In genomic region chr17:81103379-81103778, GRCh38 we compare ENCODE assay signal across 20 cellular contexts.
DNase-seq lines count a peak whose midpoint lies in the region; TF ChIP-seq lines count a peak whose summit lies in the region.
"Had no signal": no experiment of that assay in that cellular context is flagged by ENCODE, and none has a peak within 500 bp of the region (broad histone marks: within the 10 kb centered on the region; RNA-seq: fewer than 3 reads in every experiment).

No MANE protein-coding gene starts in this region.

- no peaks in the 10 kb centered on the region for H3K36me3 Mint-ChIP-seq in nephron progenitor cell (ENCODE audit: low read depth)
- H3K36me3 Mint-ChIP-seq in activated T-helper 2 cell treated with anti-CD3 and anti-CD28 coated beads, Interferon-gamma antibody, Interleukin-2, Interleukin-4, amounts not matched to agents 10 μg/mL and 5 μg/mL and 100 μg/mL, durations not matched to agents 14 hours and 24 hours and 36 hours (ENCODE audit: low read depth), result no peaks in the 10 kb centered on the region
- H3K36me3 Mint-ChIP-seq: CD8-positive, alpha-beta memory T cell had no signal

- intact Hi-C loops in dorsolateral prefrontal cortex (cut with DNase I), result loop anchor here in 1 of 2 donors (5.0 kb wide), 1 partner anchor 676 kb away; no protein-coding TSS in a partner anchor
- intact Hi-C loops in activated T-helper 2 cell treated with anti-CD3 and anti-CD28 coated beads, Interferon-gamma antibody, Interleukin-2, Interleukin-4, amounts not matched to agents 10 μg/mL and 5 μg/mL and 100 μg/mL, durations not matched to agents 14 hours and 24 hours and 36 hours (cut with micrococcal nuclease), result loop anchor here (5.0 kb wide), 1 partner anchor 139 kb away; no protein-coding TSS in a partner anchor

- DNase-seq in H7 (peak; percentile 70), dorsolateral prefrontal cortex (no peak), nephron progenitor cell (no peak), WERI-Rb-1 (no peak)
- no peak for DNase-seq in activated T-helper 2 cell treated with anti-CD3 and anti-CD28 coated beads, Interferon-gamma antibody, Interleukin-2, Interleukin-4, amounts not matched to agents 10 μg/mL and 5 μg/mL and 100 μg/mL, durations not matched to agents 14 hours and 24 hours and 36 hours (ENCODE audit: low spot score)
- DNase-seq: 8988T; ACHN; CD4-positive, alpha-beta T cell; CD8-positive, alpha-beta memory T cell; DMS 273 treated with DMSO at 0.1 percent for 48 hours; DMS79; EL; GDM1; HFFc6 had no signal

- H3K27me3 ChIP-seq in BLaER1 (peaks cover 67% of the 10 kb centered on the region), H7 (ENCODE audit: control insufficient read depth, insufficient read depth, low read length) (no peaks in the 10 kb centered on the region), dorsolateral prefrontal cortex (no peaks in the 10 kb centered on the region), WERI-Rb-1 (ENCODE audit: insufficient read depth, low read depth, severe bottlenecking) (no peaks in the 10 kb centered on the region)

- no peaks in the 10 kb centered on the region for H3K9me3 Mint-ChIP-seq in nephron progenitor cell
- H3K9me3 Mint-ChIP-seq in activated T-helper 2 cell treated with anti-CD3 and anti-CD28 coated beads, Interferon-gamma antibody, Interleukin-2, Interleukin-4, amounts not matched to agents 10 μg/mL and 5 μg/mL and 100 μg/mL, durations not matched to agents 14 hours and 24 hours and 36 hours, result no peaks in the 10 kb centered on the region
- H3K9me3 Mint-ChIP-seq: CD14-positive monocyte; CD4-positive, alpha-beta T cell; CD8-positive, alpha-beta memory T cell; GM23338; HFFc6 had no signal

- peaks cover 72% of the 10 kb centered on the region for H4K20me1 ChIP-seq in BLaER1

- H3K4me1 ChIP-seq in BLaER1, result peaks cover 53% of the 10 kb centered on the region
- H3K4me1 ChIP-seq: HAP-1 had no signal

- no peaks in the 10 kb centered on the region for H3K27me3 Mint-ChIP-seq in nephron progenitor cell (ENCODE audit: low read depth, poor library complexity)
- no peaks in the 10 kb centered on the region for H3K27me3 Mint-ChIP-seq in activated T-helper 2 cell treated with anti-CD3 and anti-CD28 coated beads, Interferon-gamma antibody, Interleukin-2, Interleukin-4, amounts not matched to agents 10 μg/mL and 5 μg/mL and 100 μg/mL, durations not matched to agents 14 hours and 24 hours and 36 hours (ENCODE audit: low read depth)
- H3K27me3 Mint-ChIP-seq: CD4-positive, alpha-beta T cell had no signal

- no peak overlapping the region for H3K27ac Mint-ChIP-seq in nephron progenitor cell
- no peak overlapping the region for H3K27ac Mint-ChIP-seq in activated T-helper 2 cell treated with anti-CD3 and anti-CD28 coated beads, Interferon-gamma antibody, Interleukin-2, Interleukin-4, amounts not matched to agents 10 μg/mL and 5 μg/mL and 100 μg/mL, durations not matched to agents 14 hours and 24 hours and 36 hours
- H3K27ac Mint-ChIP-seq: CD4-positive, alpha-beta T cell; CD8-positive, alpha-beta memory T cell; GM23338; HFFc6 had no signal

- peaks cover 8% of the 10 kb centered on the region for H3K4me1 Mint-ChIP-seq in nephron progenitor cell
- no peaks in the 10 kb centered on the region for H3K4me1 Mint-ChIP-seq in activated T-helper 2 cell treated with anti-CD3 and anti-CD28 coated beads, Interferon-gamma antibody, Interleukin-2, Interleukin-4, amounts not matched to agents 10 μg/mL and 5 μg/mL and 100 μg/mL, durations not matched to agents 14 hours and 24 hours and 36 hours (ENCODE audit: low read depth)
- H3K4me1 Mint-ChIP-seq: GM23338 had no signal

- no peak overlapping the region for H3K9ac ChIP-seq in BLaER1

- no peaks in the 10 kb centered on the region for H3K9me3 ChIP-seq in BLaER1
- H3K9me3 ChIP-seq in WERI-Rb-1 (ENCODE audit: severe bottlenecking), result no peaks in the 10 kb centered on the region
- H3K9me3 ChIP-seq: A549, HAP-1 had no signal

- no peak for TF ChIP-seq CTCF in dorsolateral prefrontal cortex (IDR thresholded peaks at IDR 0.05 in 54 of 56, conservative IDR thresholded peaks at IDR 0.05 in 2 of 56; ENCODE audit: low read depth in 1 of 56, partially characterized antibody in 56 of 56)
- no peak for TF ChIP-seq CTCF in nephron progenitor cell (IDR thresholded peaks at IDR 0.05)
- no peak for TF ChIP-seq CTCF in WERI-Rb-1 (IDR thresholded peaks at IDR 0.05; ENCODE audit: low read depth, low read length)

- no peak overlapping the region for H3K4me3 ChIP-seq in BLaER1
- no peak overlapping the region for H3K4me3 ChIP-seq in H7 (ENCODE audit: insufficient read depth, low read depth, low read length)
- no peak overlapping the region for H3K4me3 ChIP-seq in dorsolateral prefrontal cortex
- no peak overlapping the region for H3K4me3 ChIP-seq in WERI-Rb-1 (ENCODE audit: low read depth, low read length)
- H3K4me3 ChIP-seq: A549, GM12878, GM23338, HAP-1 had no signal

- H3K4me2 ChIP-seq in BLaER1, result peak overlapping the region; percentile 31; the same call in 1 of the 2 replicates
- H3K4me2 ChIP-seq: A549, GM23338 had no signal

- no peak overlapping the region for H3K4me3 Mint-ChIP-seq in nephron progenitor cell
- no peak overlapping the region for H3K4me3 Mint-ChIP-seq in activated T-helper 2 cell treated with anti-CD3 and anti-CD28 coated beads, Interferon-gamma antibody, Interleukin-2, Interleukin-4, amounts not matched to agents 10 μg/mL and 5 μg/mL and 100 μg/mL, durations not matched to agents 14 hours and 24 hours and 36 hours (ENCODE audit: low read depth)
- H3K4me3 Mint-ChIP-seq: CD14-positive monocyte; CD4-positive, alpha-beta T cell; CD8-positive, alpha-beta memory T cell; GM23338; HFFc6 had no signal

- H3K27ac ChIP-seq in BLaER1 (no peak overlapping the region), dorsolateral prefrontal cortex (peak overlapping the region in 30 of 59 donors; percentile 9 to 84 (median 46)), WERI-Rb-1 (no peak overlapping the region)
- H3K27ac ChIP-seq: A549 had no signal

- no peaks in the 10 kb centered on the region for H3K36me3 ChIP-seq in BLaER1
- H3K36me3 ChIP-seq in H7 (replicated peaks; ENCODE audit: control insufficient read depth, insufficient read depth, low read length), result peaks cover 2% of the 10 kb centered on the region
- peaks cover 94% of the 10 kb centered on the region for H3K36me3 ChIP-seq in WERI-Rb-1

Comparison
In these comparisons a context has a peak if more than half of its experiments do, and no peak if none do; other contexts are left out.
1. H3K27ac ChIP-seq: peak in dorsolateral prefrontal cortex (30 of 59); none in BLaER1 (single experiment) and WERI-Rb-1 (single experiment).